1 cellular context compared by ENCODE assay signal in genomic region chr4:24731448-24731847, GRCh38.
TF ChIP-seq lines count a peak whose summit lies in the region.

No MANE protein-coding gene starts in this region.

TF ChIP-seq in HepG2, 621 proteins besides CTCF, POLR2A, EP300 and RAD21 (continued from another document):
- TF ChIP-seq SNRNP70 (IDR thresholded peaks at IDR 0.05; ENCODE audit: low read depth, low read length), result no peak
